Comparison of ENCODE assay signal across 5 cellular contexts in the genomic region with DNA sequence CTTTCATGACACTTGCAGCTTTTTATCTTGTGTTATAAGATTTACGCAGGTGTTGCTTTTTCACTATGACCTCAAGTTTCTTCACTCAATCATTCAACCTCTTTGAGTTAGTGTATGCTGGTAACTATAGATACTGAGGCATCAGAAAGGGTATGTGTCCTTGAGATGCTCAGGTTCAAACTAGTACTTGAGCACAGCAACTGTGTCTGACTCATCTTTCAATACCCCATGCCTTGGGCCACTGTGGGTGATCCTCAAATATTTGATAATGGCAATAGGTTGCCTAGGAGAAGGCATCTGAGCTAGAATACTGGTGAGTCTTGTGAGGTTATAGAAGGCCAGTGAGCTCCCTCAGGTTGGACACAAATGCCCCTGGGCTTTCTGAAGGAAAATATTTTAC.
"Had no signal": no experiment of that assay in that cellular context is flagged by ENCODE, and none has a peak within 500 bp of the region (broad histone marks: within the 10 kb centered on the region; RNA-seq: fewer than 3 reads in every experiment).

No MANE protein-coding gene starts in this region.

- H3K4me3 ChIP-seq: GM23338 had no signal

- H2AFZ ChIP-seq: GM23338 had no signal

- ATAC-seq: GM23338, HepG2 had no signal

- H3K4me2 ChIP-seq: GM23338 had no signal

- H3K27ac ChIP-seq: HL-60 had no signal

- DNase-seq: H9, HCEC 1CT had no signal
